In the genomic region with DNA sequence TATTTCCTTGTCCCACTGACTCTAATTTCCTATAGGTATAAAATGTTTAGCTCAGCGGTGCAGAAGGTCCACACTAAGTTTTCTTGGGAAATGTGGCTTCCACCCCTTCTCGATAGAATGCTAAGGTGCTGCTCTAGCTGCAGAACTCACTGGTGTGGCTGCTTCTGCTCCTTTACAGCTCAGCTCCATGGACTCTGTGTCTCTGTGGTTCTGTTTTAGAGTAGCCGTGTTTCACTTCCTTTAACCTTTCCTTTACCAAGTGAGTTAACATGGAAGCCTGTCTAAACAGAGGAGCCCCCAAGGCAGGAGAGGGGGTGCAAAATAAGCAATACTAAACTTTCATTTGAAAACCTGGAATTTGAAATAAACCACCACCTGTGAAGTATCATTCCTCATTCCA, we compare ENCODE assay signal across 14 cellular contexts.
DNase-seq lines count a peak whose midpoint lies in the region; ATAC-seq, FAIRE-seq and TF ChIP-seq lines count a peak whose summit lies in the region.
"Had no signal": no experiment of that assay in that cellular context is flagged by ENCODE, and none has a peak within 500 bp of the region (broad histone marks: within the 10 kb centered on the region; RNA-seq: fewer than 3 reads in every experiment).

No MANE protein-coding gene starts in this region.

- peak overlapping the region in 2 of 4 donors; percentile 26 to 38 for H3K4me3 ChIP-seq in esophagus squamous epithelium
- peak overlapping the region in 3 of 4 donors; percentile 21 to 22 (median 22) for H3K4me3 ChIP-seq in stomach

- no peak for TF ChIP-seq EP300 in stomach (IDR thresholded peaks at IDR 0.05)

- H3K27me3 ChIP-seq in esophagus squamous epithelium (no peaks in the 10 kb centered on the region), stomach (no peaks in the 10 kb centered on the region)

- ATAC-seq in HG03439 (IDR thresholded peaks at IDR 0.05; ENCODE audit: unreplicated experiment) (no peak), GM18502 (IDR thresholded peaks at IDR 0.05; ENCODE audit: poor library complexity, unreplicated experiment) (no peak)
- ATAC-seq: foreskin keratinocyte; HCT116; stimulated activated naive CD8-positive, alpha-beta T cell treated with anti-CD3 and anti-CD28 coated beads, Interleukin-15, amount 100 ng/mL, for 72 hours had no signal

- no peak for TF ChIP-seq POLR2A in esophagus squamous epithelium (IDR thresholded peaks at IDR 0.05)
- no peak for TF ChIP-seq POLR2A in stomach (IDR thresholded peaks at IDR 0.05)

- 62 to 73% methylated on average over 3 of the region's 3 CpGs for WGBS in esophagus squamous epithelium, 2 donors
- 53 to 69% (median 61%) methylated on average over 3 of the region's 3 CpGs for WGBS in stomach, 5 donors

- peaks cover 0 to 47% (median 0%) of the 10 kb centered on the region in 3 donors for H3K4me1 ChIP-seq in esophagus squamous epithelium
- H3K4me1 ChIP-seq in stomach: peaks cover 0 to 23% (median 0%) of the 10 kb centered on the region in 4 donors

- intact Hi-C loops in esophagus squamous epithelium (cut with DNase I): no loop called here
- intact Hi-C loops in stomach (cut with DNase I; ENCODE audit: low total_unique reads): no loop called here

- DNase-seq in GM19239 (ENCODE audit: insufficient read length, low spot score) (no peak), NOMO-1 treated with dmso at 0.1 percent for 144 hours (lab: John Stamatoyannopoulos, UW; ENCODE audit: unreplicated experiment) (peak; percentile 33), esophagus squamous epithelium (lab: John Stamatoyannopoulos, UW) (no peak), stomach (no peak), AG08396 (ENCODE audit: low spot score) (no peak), NCI-H774 (lab: John Stamatoyannopoulos, UW) (no peak)
- DNase-seq: DMS79 treated with DMSO at 0.1 percent for 48 hours; foreskin keratinocyte; NCI-H1930; SHP77 treated with DMSO at 0.1 percent for 48 hours; stimulated activated naive CD8-positive, alpha-beta T cell treated with anti-CD3 and anti-CD28 coated beads, Interleukin-15, amount 100 ng/mL, for 72 hours had no signal

- TF ChIP-seq CTCF in esophagus squamous epithelium (IDR thresholded peaks at IDR 0.05) (no peak), stomach (IDR thresholded peaks at IDR 0.05) (no peak)

- H3K9me3 ChIP-seq in esophagus squamous epithelium (no peaks in the 10 kb centered on the region), stomach (no peaks in the 10 kb centered on the region)

- H3K36me3 ChIP-seq in esophagus squamous epithelium: no peaks in the 10 kb centered on the region
- H3K36me3 ChIP-seq in stomach: no peaks in the 10 kb centered on the region

- FAIRE-seq in GM19239 (lab: Jason Lieb, UNC): peak; percentile 88

- peak overlapping the region in 3 of 4 donors; percentile 59 to 62 (median 60) for H3K27ac ChIP-seq in esophagus squamous epithelium
- H3K27ac ChIP-seq in stomach: peak overlapping the region in 4 of 5 donors; percentile 23 to 51 (median 31)
- H3K27ac ChIP-seq: foreskin keratinocyte had no signal
